Comparison of ENCODE assay signal across 8 cellular contexts in the genomic region with DNA sequence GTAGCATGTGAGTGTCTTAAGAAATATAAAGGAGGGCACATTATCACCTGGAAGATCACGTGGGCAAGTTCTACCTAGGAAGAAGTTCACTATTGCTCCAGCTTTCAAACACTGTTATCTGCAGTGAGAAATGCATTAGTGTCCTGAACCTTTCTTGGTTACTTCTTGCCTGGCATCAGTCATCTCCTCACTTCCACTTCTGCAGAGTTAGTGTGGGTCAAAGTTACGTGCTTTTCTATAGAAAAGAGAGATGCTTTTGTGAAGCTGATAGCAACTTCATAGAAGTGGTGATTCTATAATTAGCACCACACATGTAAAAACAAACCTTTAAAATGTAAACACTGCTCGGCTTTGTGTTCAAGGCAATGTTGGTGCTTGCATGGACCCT. TPM values are rescaled to one million over a fixed set of nuclear protein-coding genes. Genes with fewer than 3 reads are reported as not detected.
DNase-seq lines count a peak whose midpoint lies in the region; ATAC-seq and TF ChIP-seq lines count a peak whose summit lies in the region.

No MANE protein-coding gene starts in this region.

- H3K27me3 ChIP-seq in heart right ventricle, result no peaks in the 10 kb centered on the region
- H3K27me3 ChIP-seq in suprapubic skin, result no peaks in the 10 kb centered on the region

- TF ChIP-seq POLR2A in suprapubic skin (IDR thresholded peaks at IDR 0.05), result no peak

- peaks cover 5 to 50% (median 16%) of the 10 kb centered on the region in 3 donors for H3K36me3 Mint-ChIP-seq in naive thymus-derived CD8-positive, alpha-beta T cell
- peaks cover 54% of the 10 kb centered on the region for H3K36me3 Mint-ChIP-seq in type B pancreatic cell

- H3K4me3 Mint-ChIP-seq in naive thymus-derived CD8-positive, alpha-beta T cell, result peak overlapping the region; percentile 52 to 82 (median 67)
- H3K4me3 Mint-ChIP-seq in type B pancreatic cell, result peak overlapping the region; percentile 67

- WGBS in heart right ventricle, 2 donors, result 58 to 66% methylated on average over 3 of the region's 3 CpGs
- WGBS in suprapubic skin, result 63% methylated on average over 3 of the region's 3 CpGs

- TF ChIP-seq EP300 in suprapubic skin (IDR thresholded peaks at IDR 0.05), result no peak

- H3K27ac Mint-ChIP-seq in naive thymus-derived CD8-positive, alpha-beta T cell, result peak overlapping the region; percentile 68 to 95 (median 88)
- peak overlapping the region; percentile 76 for H3K27ac Mint-ChIP-seq in type B pancreatic cell

- peaks cover 0 to 36% (median 0%) of the 10 kb centered on the region in 9 donors for H3K36me3 ChIP-seq in heart right ventricle
- H3K36me3 ChIP-seq in suprapubic skin, result peaks cover 14% of the 10 kb centered on the region

- intact Hi-C loops in heart right ventricle (cut with DNase I), result loop anchor here in 3 of 10 donors (5.0 kb wide), 3 partner anchors 48 to 217 kb away; no protein-coding TSS in a partner anchor
- intact Hi-C loops in left cardiac atrium (cut with DNase I), result no loop called here

- H3K4me1 Mint-ChIP-seq in naive thymus-derived CD8-positive, alpha-beta T cell, result peaks cover 64 to 91% (median 88%) of the 10 kb centered on the region in 4 donors
- peaks cover 49% of the 10 kb centered on the region for H3K4me1 Mint-ChIP-seq in type B pancreatic cell (ENCODE audit: unreplicated experiment)

- DNase-seq in heart right ventricle (no peak), left cardiac atrium (no peak), caudate nucleus (lab: John Stamatoyannopoulos, UW) (no peak), type B pancreatic cell (ENCODE audit: extremely low spot score, unreplicated experiment) (no peak), suprapubic skin (ENCODE audit: low spot score in 2 of 2) (no peak), DMS 273 (lab: John Stamatoyannopoulos, UW; ENCODE audit: unreplicated experiment) (no peak)
- no peak for DNase-seq in naive thymus-derived CD8-positive, alpha-beta T cell

- no peak for TF ChIP-seq CTCF in heart right ventricle (IDR thresholded peaks at IDR 0.05)
- TF ChIP-seq CTCF in type B pancreatic cell (conservative IDR thresholded peaks at IDR 0.05), result no peak
- TF ChIP-seq CTCF in suprapubic skin (IDR thresholded peaks at IDR 0.05), result no peak

- no peaks in the 10 kb centered on the region for H3K9me3 ChIP-seq in heart right ventricle
- no peaks in the 10 kb centered on the region for H3K9me3 ChIP-seq in suprapubic skin

- H3K27ac ChIP-seq in heart right ventricle (peak overlapping the region in 9 of 10 donors; percentile 0 to 82 (median 77)), caudate nucleus (ENCODE audit: low read depth, low read length) (peak overlapping the region; percentile 91), suprapubic skin (no peak overlapping the region)

- no peak for ATAC-seq in heart right ventricle
- no peak for ATAC-seq in left cardiac atrium
- no peak for ATAC-seq in naive thymus-derived CD8-positive, alpha-beta T cell
- no peak for ATAC-seq in HG02970 (IDR thresholded peaks at IDR 0.05; ENCODE audit: low FRiP score, unreplicated experiment)

- no peaks in the 10 kb centered on the region for H3K27me3 Mint-ChIP-seq in naive thymus-derived CD8-positive, alpha-beta T cell
- no peaks in the 10 kb centered on the region for H3K27me3 Mint-ChIP-seq in type B pancreatic cell

- POLR2A ChIA-PET in naive thymus-derived CD8-positive, alpha-beta T cell (lab: Charles Lee), result interaction anchor here (0.5 to 0.9 kb wide), 2 partner anchors 183 to 185 kb away, joined by 4 to 6 read pairs; no protein-coding TSS in a partner anchor

- no peak overlapping the region for H3K4me3 ChIP-seq in heart right ventricle
- H3K4me3 ChIP-seq in suprapubic skin, result no peak overlapping the region

- H3K4me1 ChIP-seq in heart right ventricle (peaks cover 3 to 70% (median 62%) of the 10 kb centered on the region in 9 donors), suprapubic skin (peaks cover 50% of the 10 kb centered on the region)

- H3K9me3 Mint-ChIP-seq in naive thymus-derived CD8-positive, alpha-beta T cell, result peaks cover 0 to 3% (median 0%) of the 10 kb centered on the region in 9 donors
- peaks cover 13% of the 10 kb centered on the region for H3K9me3 Mint-ChIP-seq in type B pancreatic cell

RNA-seq across cellular contexts. Expression of a gene that starts 57.2 kb away (rescaled TPM):
- 10 to 100 TPM; 32.0 to 68.1 (median 38.4) TPM for total RNA-seq in heart right ventricle
- 10 to 100 TPM; 38.7 to 51.7 TPM for polyA plus RNA-seq in heart right ventricle
- total RNA-seq in left cardiac atrium, result 10 to 100 TPM; 54.8 to 67.2 TPM
- total RNA-seq in naive thymus-derived CD8-positive, alpha-beta T cell, result 100 to 1,000 TPM; 107 to 112 TPM
- 100 to 1,000 TPM; 170 to 193 (median 181) TPM for polyA plus RNA-seq in naive thymus-derived CD8-positive, alpha-beta T cell
- 40.7 and 74.8 TPM in 2 replicates for total RNA-seq in type B pancreatic cell (ENCODE audit: low replicate concordance)
- total RNA-seq in suprapubic skin, result 10 to 100 TPM; 39.3 to 56.7 (median 45.8) TPM

RNA-seq across cellular contexts. Expression of a gene that starts 57.2 kb away (rescaled TPM):
- total RNA-seq in heart right ventricle, result 1 to 10 TPM; 1.8 to 7.4 (median 2.8) TPM
- 1 to 10 TPM in 1 of 2 donors, under 1 TPM in 1; 0.58 to 1.3 TPM for polyA plus RNA-seq in heart right ventricle
- 10 to 100 TPM in 1 of 2 donors, 1 to 10 TPM in 1; 6.6 to 13.4 TPM for total RNA-seq in left cardiac atrium
- total RNA-seq in naive thymus-derived CD8-positive, alpha-beta T cell, result 10 to 100 TPM; 31.9 to 32.7 TPM
- 1 to 10 TPM; 1.7 to 2.1 (median 1.9) TPM for polyA plus RNA-seq in naive thymus-derived CD8-positive, alpha-beta T cell
- 11.9 and 28.8 TPM in 2 replicates for total RNA-seq in type B pancreatic cell (ENCODE audit: low replicate concordance)
- 10 to 100 TPM; 35.8 to 58.1 (median 48.5) TPM for total RNA-seq in suprapubic skin
